ENCODE assay signal across 22 cellular contexts in genomic region chrX:73400136-73400748, GRCh38. TPM values are rescaled to one million over a fixed set of nuclear protein-coding genes. Genes with fewer than 3 reads are reported as not detected.
DNase-seq lines count a peak whose midpoint lies in the region; ATAC-seq and TF ChIP-seq lines count a peak whose summit lies in the region.
"Had no signal": no experiment of that assay in that cellular context is flagged by ENCODE, and none has a peak within 500 bp of the region (broad histone marks: within the 10 kb centered on the region; RNA-seq: fewer than 3 reads in every experiment).

No MANE protein-coding gene starts in this region.

- no peaks in the 10 kb centered on the region; the same call in 2 of the 3 replicates for H3K9me3 Mint-ChIP-seq in GM23338

- H3K4me3 ChIP-seq in GM23338 (no peak overlapping the region), PC-3 (ENCODE audit: low read length) (no peak overlapping the region), Karpas-422 (ENCODE audit: low read length) (no peak overlapping the region)
- H3K4me3 ChIP-seq: PC-9 had no signal

- no peak for ATAC-seq in GM23338
- ATAC-seq in PC-3: no peak
- peak; percentile 82 for ATAC-seq in left lobe of liver
- ATAC-seq in activated CD4-positive, CD25-positive, alpha-beta regulatory T cell treated with anti-CD3 and anti-CD28 coated beads, Interleukin-2, amount 50 U/mL, for 24 hours: no peak

- peak; percentile 4 for DNase-seq in GM23338 (ENCODE audit: low spot score)
- peak; percentile 4 for DNase-seq in PC-3
- DNase-seq in left lobe of liver (ENCODE audit: low spot score): peak; percentile 67
- DNase-seq in KG1 (lab: John Stamatoyannopoulos, UW): no peak
- DNase-seq in Karpas-422: no peak
- DNase-seq in activated CD4-positive, CD25-positive, alpha-beta regulatory T cell (lab: John Stamatoyannopoulos, UW): no peak
- DNase-seq: ACHN, C1 segment of cervical spinal cord, IMR-90, Kasumi-1, NCI-H1105, NCI-H1694, NCI-H2107, NCI-H2227 treated with DMSO at 0.1 percent for 48 hours, NCI-H510A treated with DMSO at 0.1 percent for 48 hours, PC-9, T-helper 1 cell had no signal

- H4K20me1 ChIP-seq in GM23338 (replicated peaks; ENCODE audit: insufficient read depth) (no peaks in the 10 kb centered on the region), PC-3 (ENCODE audit: low read length) (no peaks in the 10 kb centered on the region), Karpas-422 (ENCODE audit: insufficient read depth, low read depth, low read length) (no peaks in the 10 kb centered on the region)

- no peaks in the 10 kb centered on the region for H3K79me2 ChIP-seq in GM23338 (replicated peaks; ENCODE audit: insufficient read depth)
- H3K79me2 ChIP-seq in PC-3 (ENCODE audit: low read length): no peaks in the 10 kb centered on the region
- H3K79me2 ChIP-seq in Karpas-422 (ENCODE audit: low read length): no peaks in the 10 kb centered on the region

- no peak overlapping the region for H3K27ac Mint-ChIP-seq in GM23338

- H3K36me3 ChIP-seq in GM23338 (ENCODE audit: insufficient read depth) (no peaks in the 10 kb centered on the region), PC-3 (ENCODE audit: low read depth, low read length) (no peaks in the 10 kb centered on the region), Karpas-422 (ENCODE audit: insufficient read depth, low read length) (no peaks in the 10 kb centered on the region)

- no peaks in the 10 kb centered on the region for H3K9me2 ChIP-seq in GM23338 (ENCODE audit: insufficient read depth)
- H3K9me2 ChIP-seq in PC-3 (replicated peaks; ENCODE audit: low read length): no peaks in the 10 kb centered on the region
- H3K9me2 ChIP-seq in Karpas-422 (replicated peaks; ENCODE audit: insufficient read depth, low read length): no peaks in the 10 kb centered on the region

- CTCF ChIA-PET in PC-3 (lab: Charles Lee): no interaction called here

- H3K27ac ChIP-seq in C4-2B (no peak overlapping the region), GM23338 (ENCODE audit: low read depth) (no peak overlapping the region), PC-3 (ENCODE audit: low read length) (no peak overlapping the region), Karpas-422 (ENCODE audit: low read length) (no peak overlapping the region)
- H3K27ac ChIP-seq: PC-9 had no signal

- H3K9ac ChIP-seq in PC-3 (ENCODE audit: low read length) (no peak overlapping the region), Karpas-422 (ENCODE audit: low read length) (no peak overlapping the region)

- H3K4me2 ChIP-seq in GM23338: no peak overlapping the region
- H3K4me2 ChIP-seq in PC-3 (ENCODE audit: low read length): no peak overlapping the region
- no peak overlapping the region for H3K4me2 ChIP-seq in Karpas-422 (ENCODE audit: low read depth, low read length, poor library complexity, severe bottlenecking)
- H3K4me2 ChIP-seq: PC-9 had no signal

- no peaks in the 10 kb centered on the region for H3K36me3 Mint-ChIP-seq in GM23338 (ENCODE audit: low read depth)

- H3F3A ChIP-seq in GM23338 (replicated peaks; ENCODE audit: low read depth): no peaks in the 10 kb centered on the region
- no peaks in the 10 kb centered on the region for H3F3A ChIP-seq in PC-3 (ENCODE audit: low read length, unreplicated experiment)

- intact Hi-C loops in PC-3 (cut with micrococcal nuclease): no loop called here

- 0 out of 2 replicates have a peak, but pooled peaks have one; percentile 5 for TF ChIP-seq CTCF in C4-2B (conservative IDR thresholded peaks at IDR 0.05)
- TF ChIP-seq CTCF in GM23338 (conservative IDR thresholded peaks at IDR 0.05; ENCODE audit: low read depth in 2 of 2): peak; percentile 31 to 52
- TF ChIP-seq CTCF in PC-3 (conservative IDR thresholded peaks at IDR 0.05; ENCODE audit: low read depth, low read length): peak; percentile 38; the same call in 1 of the 2 replicates

- no peaks in the 10 kb centered on the region for H3K27me3 ChIP-seq in GM23338 (ENCODE audit: insufficient read depth)
- H3K27me3 ChIP-seq in PC-3 (ENCODE audit: low read length): no peaks in the 10 kb centered on the region
- H3K27me3 ChIP-seq in Karpas-422 (ENCODE audit: low read length): no peaks in the 10 kb centered on the region

- H3K9me3 ChIP-seq in PC-3 (ENCODE audit: low read length): no peaks in the 10 kb centered on the region
- no peaks in the 10 kb centered on the region for H3K9me3 ChIP-seq in Karpas-422 (ENCODE audit: low read length)

- H3K27me3 Mint-ChIP-seq in GM23338 (ENCODE audit: insufficient read depth, low read depth, poor library complexity): peaks cover 2% of the 10 kb centered on the region

- POLR2A ChIA-PET in PC-3 (lab: Charles Lee; ENCODE audit: unreplicated experiment): no interaction called here

- H3K4me1 Mint-ChIP-seq in GM23338: no peaks in the 10 kb centered on the region; the same call in 2 of the 3 replicates

- H2AFZ ChIP-seq in GM23338 (no peak overlapping the region), PC-3 (ENCODE audit: low read length) (no peak overlapping the region), Karpas-422 (ENCODE audit: low read length) (no peak overlapping the region)
- H2AFZ ChIP-seq: PC-9 had no signal

- H3K4me1 ChIP-seq in GM23338 (ENCODE audit: insufficient read depth) (no peaks in the 10 kb centered on the region), PC-3 (ENCODE audit: insufficient read depth, low read length) (no peaks in the 10 kb centered on the region), Karpas-422 (ENCODE audit: low read length) (no peaks in the 10 kb centered on the region)

- no TSS peak for BruUV-seq in PC-3 (replicated peaks; lab: Mats Ljungman, UMichigan)

- no peak overlapping the region for H3K4me3 Mint-ChIP-seq in GM23338

TF ChIP-seq in GM23338, 12 proteins besides CTCF, POLR2A, EP300 and RAD21:
- TF ChIP-seq STAT1 (IDR thresholded peaks at IDR 0.05; ENCODE audit: unreplicated experiment) (no peak), ZNF331 (CRISPR knock-in tag; IDR thresholded peaks at IDR 0.05; ENCODE audit: low read depth) (no peak), JUNB (IDR thresholded peaks at IDR 0.05; ENCODE audit: unreplicated experiment) (no peak), REST (IDR thresholded peaks at IDR 0.05; ENCODE audit: unreplicated experiment) (no peak), CREB1 (CRISPR knock-in tag; IDR thresholded peaks at IDR 0.05; ENCODE audit: low read depth) (no peak)

RNA-seq across cellular contexts. Expression of gene CDX4, which starts 46.6 kb away (rescaled TPM):
- 0.50 and 2.0 TPM in 2 replicates for total RNA-seq in GM23338 (2014; rRNA removed; shearing (Covaris generic))
- polyA plus RNA-seq in GM23338 (2016; fragmentation: Nextera tagmentation; extraction: Ambion mirVana): 2.5 and 2.7 TPM in 2 replicates
- total RNA-seq in PC-3 (2014; rRNA removed) (not detected in 2 replicates), left lobe of liver (not detected)
- total RNA-seq in Karpas-422 (2014; rRNA removed; shearing (Covaris generic); ENCODE audit: low replicate concordance): not detected in 2 replicates
- total RNA-seq: Daoy, H4, HT1080, IMR-90, PC-9 had no signal
- polyA plus RNA-seq: IMR-90 had no signal

Comparison
In these comparisons a context has a peak if more than half of its experiments do, and no peak if none do; other contexts are left out.
1. DNase-seq: peak in GM23338 (single experiment), PC-3 (single experiment) and left lobe of liver (single experiment); none in KG1 (single experiment), Karpas-422 (single experiment) and activated CD4-positive, CD25-positive, alpha-beta regulatory T cell (0 of 4).
2. Peak in every context shown above with its lines, with median percentiles within 50 percentile points of each other: CTCF ChIP-seq.